ENCODE assay signal across 1 cellular context in the genomic region with DNA sequence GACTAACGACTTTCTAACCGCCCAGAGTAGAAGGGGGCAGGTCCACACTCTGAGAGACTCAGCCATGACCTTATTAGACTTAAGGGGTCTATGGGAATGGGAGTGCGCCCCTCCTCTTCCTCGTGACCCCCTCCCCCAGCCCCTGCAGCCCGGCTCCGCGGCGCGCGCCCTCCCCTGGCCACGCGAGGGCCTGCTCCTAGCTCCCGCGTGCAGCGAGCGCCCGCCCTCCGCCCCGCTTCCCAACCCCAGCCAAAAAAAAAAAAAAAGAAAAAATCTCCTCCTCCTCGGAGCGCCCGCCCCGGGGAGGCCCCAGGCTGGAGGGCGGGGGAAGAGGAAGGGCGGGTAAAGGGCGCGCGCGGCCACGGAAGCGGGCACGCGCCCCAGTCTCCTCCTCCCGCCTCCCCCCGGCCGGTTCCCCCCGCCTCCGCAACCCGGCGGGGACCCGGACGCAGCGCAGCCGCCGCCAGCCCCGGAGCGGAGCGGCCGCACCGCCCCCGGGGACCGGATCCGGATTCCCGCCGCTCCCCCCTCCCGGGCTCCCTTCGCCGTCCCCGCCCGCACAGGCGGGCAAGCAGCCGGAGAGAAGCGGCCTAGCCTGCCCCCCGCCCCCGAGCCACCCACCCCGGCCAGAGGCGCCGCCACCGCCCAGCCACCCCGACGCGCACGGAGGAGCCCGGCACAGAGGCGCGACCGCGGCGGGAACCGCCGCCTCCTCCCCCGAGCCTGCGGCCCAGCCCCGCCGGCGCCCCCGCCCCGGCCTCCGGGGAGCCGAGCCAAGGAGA.
TF ChIP-seq lines count a peak whose summit lies in the region.

No MANE protein-coding gene starts in this region.

TF ChIP-seq in liver, 16 proteins besides CTCF, POLR2A, EP300 and RAD21 (continued from another document):
- TF ChIP-seq, protein P1, sequence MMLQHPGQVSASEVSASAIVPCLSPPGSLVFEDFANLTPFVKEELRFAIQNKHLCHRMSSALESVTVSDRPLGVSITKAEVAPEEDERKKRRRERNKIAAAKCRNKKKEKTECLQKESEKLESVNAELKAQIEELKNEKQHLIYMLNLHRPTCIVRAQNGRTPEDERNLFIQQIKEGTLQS (IDR thresholded peaks at IDR 0.05), result no peak
